Comparison of ENCODE assay signal across 21 cellular contexts in genomic region chr10:110577056-110577455, GRCh38.
"Had no signal": no experiment of that assay in that cellular context is flagged by ENCODE, and none has a peak within 500 bp of the region (broad histone marks: within the 10 kb centered on the region; RNA-seq: fewer than 3 reads in every experiment).

No MANE protein-coding gene starts in this region.

- H3K27me3 Mint-ChIP-seq: activated CD4-positive, alpha-beta T cell treated with anti-CD3 and anti-CD28 coated beads, Interleukin-2, amount 10 ng/mL, durations not matched to agents 24 days and 14 days; activated naive CD4-positive, alpha-beta T cell treated with anti-CD3 and anti-CD28 coated beads, Interleukin-2, amount 50 U/mL, for 24 hours; natural killer cell treated with Interleukin-12 subunit alpha and Interleukin-12 subunit beta and Interleukin-15 and Interleukin-18, amount 100 ng/mL, for 72 hours had no signal

- H3K4me1 ChIP-seq: prostate gland, upper lobe of right lung had no signal

- DNase-seq: activated CD4-positive, alpha-beta T cell treated with anti-CD3 and anti-CD28 coated beads, Interleukin-2, amount 10 ng/mL, durations not matched to agents 24 days and 14 days; activated CD4-positive, CD25-positive, alpha-beta regulatory T cell; activated gamma-delta T cell treated with Interleukin-2 at 50 U/mL for 16 hours; activated T-cell treated with anti-CD3 and anti-CD28 coated beads, Interleukin-2, amount 50 U/mL, for 1 hour; cortex of kidney; endodermal cell; esophagus squamous epithelium; foreskin melanocyte; glutamatergic neuron; left ventricle myocardium superior; ovary; spleen; stimulated activated CD4-positive, alpha-beta T cell treated with anti-CD3 and anti-CD28 coated beads, Interleukin-4, amount 100 ng/mL, for 24 hours; stimulated activated naive CD4-positive, alpha-beta T cell treated with Interleukin-2 at 50 U/mL for 16 hours; thyroid gland; upper lobe of right lung had no signal

- H3K36me3 ChIP-seq: ovary had no signal

- H3K9me3 ChIP-seq: esophagus squamous epithelium, ovary, prostate gland, spleen, thyroid gland, upper lobe of right lung had no signal

- H3K4me3 Mint-ChIP-seq: activated CD4-positive, alpha-beta T cell treated with anti-CD3 and anti-CD28 coated beads, Interleukin-2, amount 10 ng/mL, durations not matched to agents 24 days and 14 days; endodermal cell; natural killer cell treated with Interleukin-12 subunit alpha and Interleukin-12 subunit beta and Interleukin-15 and Interleukin-18, amount 100 ng/mL, for 72 hours; T-helper 1 cell treated with Interleukin-12 subunit alpha and Interleukin-12 subunit beta and Interleukin-4 antibody, amounts not matched to agents 30 μg/mL and 1 μg/mL, for 36 hours had no signal

- H3K27ac ChIP-seq: esophagus squamous epithelium, hepatocyte, ovary, prostate gland, spleen, thyroid gland, upper lobe of right lung had no signal

- ATAC-seq: left ventricle myocardium superior; natural killer cell treated with Interleukin-12 subunit alpha and Interleukin-12 subunit beta and Interleukin-15 and Interleukin-18, amount 100 ng/mL, for 72 hours; upper lobe of right lung had no signal

- H3K27ac Mint-ChIP-seq: activated CD4-positive, alpha-beta T cell treated with anti-CD3 and anti-CD28 coated beads, Interleukin-2, amount 10 ng/mL, durations not matched to agents 24 days and 14 days; endodermal cell; natural killer cell treated with Interleukin-12 subunit alpha and Interleukin-12 subunit beta and Interleukin-15 and Interleukin-18, amount 100 ng/mL, for 72 hours; T-helper 1 cell treated with Interleukin-12 subunit alpha and Interleukin-12 subunit beta and Interleukin-4 antibody, amounts not matched to agents 30 μg/mL and 1 μg/mL, for 36 hours had no signal

- H3K4me3 ChIP-seq: esophagus squamous epithelium, hepatocyte, ovary, prostate gland, spleen, thyroid gland, upper lobe of right lung had no signal

- H3K27me3 ChIP-seq: esophagus squamous epithelium, hepatocyte, ovary, spleen, thyroid gland, upper lobe of right lung had no signal

- H3K9me3 Mint-ChIP-seq: activated CD4-positive, alpha-beta T cell treated with anti-CD3 and anti-CD28 coated beads, Interleukin-2, amount 10 ng/mL, durations not matched to agents 24 days and 14 days; activated naive CD4-positive, alpha-beta T cell treated with anti-CD3 and anti-CD28 coated beads, Interleukin-2, amount 50 U/mL, for 24 hours; endodermal cell; natural killer cell treated with Interleukin-12 subunit alpha and Interleukin-12 subunit beta and Interleukin-15 and Interleukin-18, amount 100 ng/mL, for 72 hours; T-helper 1 cell treated with Interleukin-12 subunit alpha and Interleukin-12 subunit beta and Interleukin-4 antibody, amounts not matched to agents 30 μg/mL and 1 μg/mL, for 36 hours had no signal
